3 cellular contexts compared by ENCODE assay signal in the genomic region with DNA sequence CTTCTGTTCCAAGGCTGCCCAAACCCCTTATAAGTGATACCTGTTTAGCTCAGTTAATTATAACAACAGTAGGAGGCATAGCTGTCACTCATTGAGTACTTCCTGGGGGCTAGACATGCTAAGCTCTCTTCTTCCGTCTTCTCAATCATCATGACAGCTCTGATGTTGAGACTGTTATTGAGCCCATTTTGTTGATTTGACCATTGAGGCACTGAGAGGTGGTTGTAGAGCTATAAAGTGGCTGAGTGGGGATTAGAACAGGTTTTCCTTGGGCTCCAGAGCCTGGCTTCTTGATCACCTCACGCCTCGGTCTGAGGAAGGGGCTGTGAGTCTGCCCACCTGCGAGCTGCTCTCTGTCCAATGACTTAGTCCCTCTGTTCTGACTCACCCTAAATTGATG.
A peak's percentile ranks its signal among the peaks of the same experiment; 100 is the strongest.
TF ChIP-seq lines count a peak whose summit lies in the region.

No MANE protein-coding gene starts in this region.

TF ChIP-seq in A549, 52 proteins besides CTCF, POLR2A, EP300 and RAD21:
- TF ChIP-seq MAZ (IDR thresholded peaks at IDR 0.05; ENCODE audit: borderline replicate concordance, low read depth, low read length) (no peak), HOXB13 (CRISPR knock-in tag; IDR thresholded peaks at IDR 0.05; ENCODE audit: low read depth) (no peak), CBX8 (IDR thresholded peaks at IDR 0.05) (no peak), CHD4 (IDR thresholded peaks at IDR 0.05; ENCODE audit: borderline replicate concordance) (no peak), FOSB (CRISPR knock-in tag; IDR thresholded peaks at IDR 0.05) (no peak), RCOR1 (IDR thresholded peaks at IDR 0.05; ENCODE audit: low read depth, low read length) (no peak), SREBF2 (IDR thresholded peaks at IDR 0.05) (no peak), ZC3H11A (IDR thresholded peaks at IDR 0.05) (no peak), ZFP36 (IDR thresholded peaks at IDR 0.05; ENCODE audit: borderline replicate concordance, partially characterized antibody) (no peak), HDAC2 (IDR thresholded peaks at IDR 0.05) (no peak), KDM5A (IDR thresholded peaks at IDR 0.05) (no peak), USF2 (IDR thresholded peaks at IDR 0.05) (no peak), CBX2 (IDR thresholded peaks at IDR 0.05; ENCODE audit: borderline replicate concordance, low read depth) (no peak)
- TF ChIP-seq, protein P1, sequence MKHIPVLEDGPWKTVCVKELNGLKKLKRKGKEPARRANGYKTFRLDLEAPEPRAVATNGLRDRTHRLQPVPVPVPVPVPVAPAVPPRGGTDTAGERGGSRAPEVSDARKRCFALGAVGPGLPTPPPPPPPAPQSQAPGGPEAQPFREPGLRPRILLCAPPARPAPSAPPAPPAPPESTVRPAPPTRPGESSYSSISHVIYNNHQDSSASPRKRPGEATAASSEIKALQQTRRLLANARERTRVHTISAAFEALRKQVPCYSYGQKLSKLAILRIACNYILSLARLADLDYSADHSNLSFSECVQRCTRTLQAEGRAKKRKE (CRISPR knock-in tag; IDR thresholded peaks at IDR 0.05; ENCODE audit: low read depth): no peak
- TF ChIP-seq, protein P2, sequence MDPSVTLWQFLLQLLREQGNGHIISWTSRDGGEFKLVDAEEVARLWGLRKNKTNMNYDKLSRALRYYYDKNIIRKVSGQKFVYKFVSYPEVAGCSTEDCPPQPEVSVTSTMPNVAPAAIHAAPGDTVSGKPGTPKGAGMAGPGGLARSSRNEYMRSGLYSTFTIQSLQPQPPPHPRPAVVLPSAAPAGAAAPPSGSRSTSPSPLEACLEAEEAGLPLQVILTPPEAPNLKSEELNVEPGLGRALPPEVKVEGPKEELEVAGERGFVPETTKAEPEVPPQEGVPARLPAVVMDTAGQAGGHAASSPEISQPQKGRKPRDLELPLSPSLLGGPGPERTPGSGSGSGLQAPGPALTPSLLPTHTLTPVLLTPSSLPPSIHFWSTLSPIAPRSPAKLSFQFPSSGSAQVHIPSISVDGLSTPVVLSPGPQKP (IDR thresholded peaks at IDR 0.05; ENCODE audit: low read depth, low read length): no peak
- TF ChIP-seq, protein P3, sequence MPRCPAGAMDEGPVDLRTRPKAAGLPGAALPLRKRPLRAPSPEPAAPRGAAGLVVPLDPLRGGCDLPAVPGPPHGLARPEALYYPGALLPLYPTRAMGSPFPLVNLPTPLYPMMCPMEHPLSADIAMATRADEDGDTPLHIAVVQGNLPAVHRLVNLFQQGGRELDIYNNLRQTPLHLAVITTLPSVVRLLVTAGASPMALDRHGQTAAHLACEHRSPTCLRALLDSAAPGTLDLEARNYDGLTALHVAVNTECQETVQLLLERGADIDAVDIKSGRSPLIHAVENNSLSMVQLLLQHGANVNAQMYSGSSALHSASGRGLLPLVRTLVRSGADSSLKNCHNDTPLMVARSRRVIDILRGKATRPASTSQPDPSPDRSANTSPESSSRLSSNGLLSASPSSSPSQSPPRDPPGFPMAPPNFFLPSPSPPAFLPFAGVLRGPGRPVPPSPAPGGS (IDR thresholded peaks at IDR 0.05): no peak

TF ChIP-seq in IMR-90, 13 proteins besides CTCF, POLR2A, EP300 and RAD21:
- TF ChIP-seq MXI1 (IDR thresholded peaks at IDR 0.05; ENCODE audit: borderline replicate concordance, low read depth, low read length) (no peak), CEBPB (IDR thresholded peaks at IDR 0.05; ENCODE audit: low read depth, low read length) (no peak), RCOR1 (IDR thresholded peaks at IDR 0.05; ENCODE audit: insufficient replicate concordance, low read length) (no peak), FOS (IDR thresholded peaks at IDR 0.05; ENCODE audit: low read depth, low read length) (no peak), CHD1 (IDR thresholded peaks at IDR 0.05; ENCODE audit: low read depth, low read length) (no peak), SMC3 (IDR thresholded peaks at IDR 0.05; ENCODE audit: low read depth, low read length) (no peak), USF2 (IDR thresholded peaks at IDR 0.05; ENCODE audit: low read depth, low read length) (no peak), MAZ (IDR thresholded peaks at IDR 0.05; ENCODE audit: borderline replicate concordance, low read depth, low read length) (no peak), NFE2L2 (IDR thresholded peaks at IDR 0.05; ENCODE audit: low read depth, low read length) (no peak), RFX5 (IDR thresholded peaks at IDR 0.05; ENCODE audit: low read depth, low read length) (no peak), MAFK (IDR thresholded peaks at IDR 0.05; ENCODE audit: low read depth, low read length) (no peak), BHLHE40 (IDR thresholded peaks at IDR 0.05; ENCODE audit: low read depth, low read length) (no peak)
- TF ChIP-seq, protein P2 (IDR thresholded peaks at IDR 0.05; ENCODE audit: borderline replicate concordance, low read depth, low read length): no peak

TF ChIP-seq in K562, 482 proteins besides CTCF, POLR2A, EP300 and RAD21:
- peak; percentile 85 for TF ChIP-seq RBM25 (IDR thresholded peaks at IDR 0.05; ENCODE audit: low read depth, low read length, severe bottlenecking)
- TF ChIP-seq TEAD2 (tag; IDR thresholded peaks at IDR 0.05): no peak
